28 cellular contexts compared by ENCODE assay signal in the genomic region with DNA sequence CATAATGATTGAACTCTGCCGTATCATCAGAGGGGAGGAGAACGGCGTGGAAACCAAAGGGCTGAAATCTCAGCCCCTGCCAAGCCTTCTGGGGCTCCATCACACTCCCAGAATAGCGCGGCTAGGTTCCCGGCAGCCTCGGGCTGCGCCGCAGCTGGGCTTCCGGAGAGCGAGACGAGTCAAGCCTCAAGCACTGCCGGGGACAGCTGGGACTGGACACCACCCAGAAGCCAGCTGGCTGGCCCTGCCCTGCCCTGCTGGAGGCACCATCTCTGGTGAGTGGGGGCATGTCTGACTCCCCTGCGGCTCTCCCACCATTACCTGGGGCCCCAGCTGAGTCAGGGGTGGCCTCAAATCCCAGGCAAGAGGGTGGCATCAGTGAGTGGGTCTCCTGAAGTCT. TPM values are rescaled to one million over a fixed set of nuclear protein-coding genes. Genes with fewer than 3 reads are reported as not detected.
A peak's percentile ranks its signal among the peaks of the same experiment; 100 is the strongest.
DNase-seq lines count a peak whose midpoint lies in the region; ATAC-seq lines count a peak whose summit lies in the region.
"Had no signal": no experiment of that assay in that cellular context is flagged by ENCODE, and none has a peak within 500 bp of the region (broad histone marks: within the 10 kb centered on the region; RNA-seq: fewer than 3 reads in every experiment).

No MANE protein-coding gene starts in this region.

- H3K27me3 Mint-ChIP-seq in natural killer cell treated with Interleukin-12 subunit alpha and Interleukin-12 subunit beta and Interleukin-15 and Interleukin-18, amount 100 ng/mL, for 72 hours: peaks cover 9 to 17% of the 10 kb centered on the region in 2 donors

- H3K9me3 ChIP-seq in skeletal muscle tissue (ENCODE audit: control insufficient read depth in 3 of 3, low read length in 3 of 3): no peaks in the 10 kb centered on the region
- H3K9me3 ChIP-seq: HAP-1, right lobe of liver, transverse colon had no signal

- H3K27ac ChIP-seq in skeletal muscle tissue (ENCODE audit: low read depth, low read length): peak overlapping the region; percentile 89
- H3K27ac ChIP-seq: right lobe of liver, transverse colon had no signal

- no peaks in the 10 kb centered on the region for H3K27me3 ChIP-seq in skeletal muscle tissue (ENCODE audit: control insufficient read depth in 3 of 3, insufficient read depth in 3 of 3, low read length in 3 of 3)
- H3K27me3 ChIP-seq: right lobe of liver, transverse colon had no signal

- peak overlapping the region; percentile 66 to 84 (median 83) for H3K4me3 ChIP-seq in skeletal muscle tissue (ENCODE audit: low read length in 3 of 3)
- H3K4me3 ChIP-seq: HAP-1, right lobe of liver, transverse colon had no signal

- no peaks in the 10 kb centered on the region for H3K9me3 Mint-ChIP-seq in natural killer cell treated with Interleukin-12 subunit alpha and Interleukin-12 subunit beta and Interleukin-15 and Interleukin-18, amount 100 ng/mL, for 72 hours
- H3K9me3 Mint-ChIP-seq: activated CD4-positive, alpha-beta T cell treated with anti-CD3 and anti-CD28 coated beads, Interleukin-2, amount 10 ng/mL, durations not matched to agents 7 days and 5 days; CD8-positive, alpha-beta memory T cell; effector memory CD8-positive, alpha-beta T cell had no signal

- H3K36me3 ChIP-seq in skeletal muscle tissue (ENCODE audit: control insufficient read depth in 3 of 3, insufficient read depth in 3 of 3, low read length in 3 of 3): no peaks in the 10 kb centered on the region
- H3K36me3 ChIP-seq: HAP-1, right lobe of liver, transverse colon had no signal

- intact Hi-C loops in Right ventricle myocardium inferior (cut with DNase I): loop anchor here (5.0 kb wide), 1 partner anchor 42 kb away; no protein-coding TSS in a partner anchor

- H3K27ac Mint-ChIP-seq in natural killer cell treated with Interleukin-12 subunit alpha and Interleukin-12 subunit beta and Interleukin-15 and Interleukin-18, amount 100 ng/mL, for 72 hours: no peak overlapping the region
- H3K27ac Mint-ChIP-seq: activated CD4-positive, alpha-beta T cell treated with anti-CD3 and anti-CD28 coated beads, Interleukin-2, amount 10 ng/mL, durations not matched to agents 7 days and 5 days; activated CD8-positive, alpha-beta memory T cell treated with anti-CD3 and anti-CD28 coated beads, Interleukin-2, amount 10 ng/mL, durations not matched to agents 7 days and 5 days; CD8-positive, alpha-beta memory T cell; effector memory CD8-positive, alpha-beta T cell; WTC11 had no signal

- no peaks in the 10 kb centered on the region for H3K36me3 Mint-ChIP-seq in natural killer cell treated with Interleukin-12 subunit alpha and Interleukin-12 subunit beta and Interleukin-15 and Interleukin-18, amount 100 ng/mL, for 72 hours
- H3K36me3 Mint-ChIP-seq: activated CD8-positive, alpha-beta memory T cell treated with anti-CD3 and anti-CD28 coated beads, Interleukin-2, amount 10 ng/mL, durations not matched to agents 7 days and 5 days; CD8-positive, alpha-beta memory T cell; WTC11 had no signal

- no peak overlapping the region for H3K4me3 Mint-ChIP-seq in natural killer cell treated with Interleukin-12 subunit alpha and Interleukin-12 subunit beta and Interleukin-15 and Interleukin-18, amount 100 ng/mL, for 72 hours
- H3K4me3 Mint-ChIP-seq: activated CD4-positive, alpha-beta T cell treated with anti-CD3 and anti-CD28 coated beads, Interleukin-2, amount 10 ng/mL, durations not matched to agents 7 days and 5 days; activated CD8-positive, alpha-beta memory T cell treated with anti-CD3 and anti-CD28 coated beads, Interleukin-2, amount 10 ng/mL, durations not matched to agents 7 days and 5 days; CD8-positive, alpha-beta memory T cell; effector memory CD8-positive, alpha-beta T cell; WTC11 had no signal

- H3K4me1 ChIP-seq in skeletal muscle tissue (ENCODE audit: control insufficient read depth in 3 of 3, insufficient read depth in 3 of 3, low read length in 3 of 3): peaks cover 51 to 54% (median 52%) of the 10 kb centered on the region in 3 donors

- peak overlapping the region; percentile 80 to 94 (median 92) for H3K9ac ChIP-seq in skeletal muscle tissue (ENCODE audit: low read depth in 1 of 3, low read length in 3 of 3)

- peak; percentile 76 for ATAC-seq in Right ventricle myocardium inferior
- ATAC-seq in natural killer cell treated with Interleukin-12 subunit alpha and Interleukin-12 subunit beta and Interleukin-15 and Interleukin-18, amount 100 ng/mL, for 72 hours: no peak
- ATAC-seq: activated CD8-positive, alpha-beta memory T cell treated with anti-CD3 and anti-CD28 coated beads, Interleukin-2, amount 10 ng/mL, durations not matched to agents 7 days and 5 days; effector memory CD8-positive, alpha-beta T cell; HepG2; PC-3; right lobe of liver; WTC11 had no signal

- DNase-seq in SHP77 treated with DMSO at 0.1 percent for 48 hours (lab: John Stamatoyannopoulos, UW) (peak; percentile 63), Right ventricle myocardium inferior (ENCODE audit: missing footprints) (no peak), islet precursor cell (peak; percentile 56), activated gamma-delta T cell treated with Interleukin-2 at 50 U/mL for 16 hours (no peak)
- DNase-seq in activated CD4-positive, alpha-beta T cell treated with anti-CD3 and anti-CD28 coated beads for 4 hours: no peak
- DNase-seq in natural killer cell treated with Interleukin-12 subunit alpha and Interleukin-12 subunit beta and Interleukin-15 and Interleukin-18, amount 100 ng/mL, for 72 hours (ENCODE audit: low spot score): no peak
- DNase-seq: activated CD4-positive, alpha-beta T cell treated with anti-CD3 and anti-CD28 coated beads, Interleukin-2, amount 10 ng/mL, durations not matched to agents 7 days and 5 days; activated CD8-positive, alpha-beta memory T cell treated with anti-CD3 and anti-CD28 coated beads, Interleukin-2, amount 10 ng/mL, durations not matched to agents 7 days and 5 days; activated T-cell treated with anti-CD3 and anti-CD28 coated beads, Interleukin-2, amount 50 U/mL, for 48 hours; CD8-positive, alpha-beta memory T cell; central memory CD4-positive, alpha-beta T cell; DMS 273 treated with DMSO at 0.1 percent for 48 hours; effector memory CD8-positive, alpha-beta T cell; erythroblast; NCI-H2029 treated with DMSO at 0.1 percent for 48 hours; NCI-H524 treated with DMSO at 0.1 percent for 48 hours; NK-92 treated with Interleukin-12 subunit alpha and Interleukin-12 subunit beta, amount 100 ng/mL, for 24 hours; PC-3; right lobe of liver; SIG-M5; stimulated activated CD4-positive, alpha-beta T cell treated with anti-CD3 and anti-CD28 coated beads, Interleukin-12 subunit alpha, Interleukin-12 subunit beta, amount 100 ng/mL, for 4 hours; stimulated activated CD4-positive, alpha-beta T cell treated with anti-CD3 and anti-CD28 coated beads, Interleukin-4, amount 100 ng/mL, for 1 hour; transverse colon had no signal

- no peaks in the 10 kb centered on the region for H3K4me1 Mint-ChIP-seq in natural killer cell treated with Interleukin-12 subunit alpha and Interleukin-12 subunit beta and Interleukin-15 and Interleukin-18, amount 100 ng/mL, for 72 hours (ENCODE audit: low read depth in 2 of 2)
- H3K4me1 Mint-ChIP-seq: activated CD4-positive, alpha-beta T cell treated with anti-CD3 and anti-CD28 coated beads, Interleukin-2, amount 10 ng/mL, durations not matched to agents 7 days and 5 days; activated CD8-positive, alpha-beta memory T cell treated with anti-CD3 and anti-CD28 coated beads, Interleukin-2, amount 10 ng/mL, durations not matched to agents 7 days and 5 days; CD8-positive, alpha-beta memory T cell had no signal

RNA-seq across cellular contexts. Expression of a gene that starts 7.2 kb away (rescaled TPM):
- total RNA-seq in Right ventricle myocardium inferior (37.2 TPM), skeletal muscle tissue (44.4 TPM)
- under 1 TPM in 1 of 2 donors, not detected in 1; 0.25 TPM for total RNA-seq in natural killer cell treated with Interleukin-12 subunit alpha and Interleukin-12 subunit beta and Interleukin-15 and Interleukin-18, amount 100 ng/mL, for 72 hours
- total RNA-seq: activated CD4-positive, alpha-beta T cell treated with anti-CD3 and anti-CD28 coated beads, Interleukin-2, amount 10 ng/mL, durations not matched to agents 7 days and 5 days; activated CD8-positive, alpha-beta memory T cell treated with anti-CD3 and anti-CD28 coated beads, Interleukin-2, amount 10 ng/mL, durations not matched to agents 7 days and 5 days had no signal

RNA-seq across cellular contexts. Expression of a gene that starts 41.8 kb away (rescaled TPM):
- total RNA-seq in Right ventricle myocardium inferior (2.4 TPM), skeletal muscle tissue (1.0 TPM)
- total RNA-seq in natural killer cell treated with Interleukin-12 subunit alpha and Interleukin-12 subunit beta and Interleukin-15 and Interleukin-18, amount 100 ng/mL, for 72 hours: 10 to 100 TPM; 17.6 to 43.7 TPM
- total RNA-seq: astrocyte, HepG2, PC-3 had no signal

RNA-seq across cellular contexts. Expression of a gene that starts 57.4 kb away (rescaled TPM):
- total RNA-seq in Right ventricle myocardium inferior (not detected), skeletal muscle tissue (not detected)
- total RNA-seq in natural killer cell treated with Interleukin-12 subunit alpha and Interleukin-12 subunit beta and Interleukin-15 and Interleukin-18, amount 100 ng/mL, for 72 hours: not detected
- total RNA-seq: activated CD4-positive, alpha-beta T cell treated with anti-CD3 and anti-CD28 coated beads, Interleukin-2, amount 10 ng/mL, durations not matched to agents 7 days and 5 days; activated CD8-positive, alpha-beta memory T cell treated with anti-CD3 and anti-CD28 coated beads, Interleukin-2, amount 10 ng/mL, durations not matched to agents 7 days and 5 days; astrocyte; CD8-positive, alpha-beta memory T cell; HepG2; PC-3; WTC11 had no signal

Comparison
In these comparisons a context has a peak if more than half of its experiments do, and no peak if none do; other contexts are left out.
1. DNase-seq: peak in SHP77 treated with DMSO at 0.1 percent for 48 hours (single experiment) and islet precursor cell (single experiment); none in Right ventricle myocardium inferior (single experiment), activated CD4-positive, alpha-beta T cell treated with anti-CD3 and anti-CD28 coated beads for 4 hours (0 of 2), activated gamma-delta T cell treated with Interleukin-2 at 50 U/mL for 16 hours (single experiment) and natural killer cell treated with Interleukin-12 subunit alpha and Interleukin-12 subunit beta and Interleukin-15 and Interleukin-18, amount 100 ng/mL, for 72 hours (single experiment).
2. RNA of a gene that starts 7.2 kb away (total RNA-seq): 44.4 TPM in skeletal muscle tissue (single experiment) and 37.2 TPM in Right ventricle myocardium inferior (single experiment); 0.25 TPM in natural killer cell treated with Interleukin-12 subunit alpha and Interleukin-12 subunit beta and Interleukin-15 and Interleukin-18, amount 100 ng/mL, for 72 hours; every median in the first group is over 10 times any median in the second.